10 cellular contexts compared by ENCODE assay signal in genomic region chr20:10848810-10849370, GRCh38.
A peak's percentile ranks its signal among the peaks of the same experiment; 100 is the strongest.
DNase-seq lines count a peak whose midpoint lies in the region; ATAC-seq and TF ChIP-seq lines count a peak whose summit lies in the region.
"Had no signal": no experiment of that assay in that cellular context is flagged by ENCODE, and none has a peak within 500 bp of the region (broad histone marks: within the 10 kb centered on the region; RNA-seq: fewer than 3 reads in every experiment).

No MANE protein-coding gene starts in this region.

- no peak overlapping the region for H3K4me3 ChIP-seq in mesodermal cell (ENCODE audit: extremely low read depth, insufficient read depth, low read length, poor library complexity, severe bottlenecking)

- H3K9me3 ChIP-seq in mesodermal cell (ENCODE audit: control insufficient read depth, low read length): no peaks in the 10 kb centered on the region
- no peaks in the 10 kb centered on the region for H3K9me3 ChIP-seq in CD4-positive, alpha-beta T cell (ENCODE audit: control insufficient read depth, low read length)

- H3K36me3 Mint-ChIP-seq in chondrocyte (ENCODE audit: low read depth): no peaks in the 10 kb centered on the region
- no peaks in the 10 kb centered on the region for H3K36me3 Mint-ChIP-seq in CD4-positive, alpha-beta T cell (ENCODE audit: low read depth)

- H3K9me3 Mint-ChIP-seq in chondrocyte (ENCODE audit: low read depth): no peaks in the 10 kb centered on the region
- H3K9me3 Mint-ChIP-seq in CD4-positive, alpha-beta T cell: no peaks in the 10 kb centered on the region

- H3K36me3 ChIP-seq in mesodermal cell (ENCODE audit: control insufficient read depth, insufficient read depth, low read length): no peaks in the 10 kb centered on the region

- no peaks in the 10 kb centered on the region for H3K27me3 ChIP-seq in CD4-positive, alpha-beta T cell (ENCODE audit: control insufficient read depth, insufficient read depth, low read length)

- intact Hi-C loops in CD4-positive, alpha-beta T cell (cut with DNase I, micrococcal nuclease): no loop called here

- 69 to 71% methylated on average over 2 to 5 of the region's 6 CpGs for WGBS in mesodermal cell (ENCODE audit: insufficient coverage in 2 of 2), 2 experiments

- ATAC-seq in HG03520 (IDR thresholded peaks at IDR 0.05; ENCODE audit: unreplicated experiment): no peak
- ATAC-seq in CD4-positive, alpha-beta T cell (ENCODE audit: poor library complexity): no peak

- peak overlapping the region; percentile 64 for H3K27ac Mint-ChIP-seq in chondrocyte (ENCODE audit: unreplicated experiment)
- H3K27ac Mint-ChIP-seq in CD4-positive, alpha-beta T cell: no peak overlapping the region

- no peaks in the 10 kb centered on the region for H3K27me3 Mint-ChIP-seq in chondrocyte (ENCODE audit: low read depth)
- H3K27me3 Mint-ChIP-seq in CD4-positive, alpha-beta T cell: no peaks in the 10 kb centered on the region

- CTCF ChIA-PET in CD4-positive, alpha-beta T cell (lab: Charles Lee): no interaction called here

- peak overlapping the region; percentile 74 for H3K27ac ChIP-seq in mesodermal cell (ENCODE audit: low read depth, low read length, severe bottlenecking)
- no peak overlapping the region for H3K27ac ChIP-seq in CD4-positive, alpha-beta T cell (ENCODE audit: low read depth, low read length)

- no peak overlapping the region for H3K4me3 Mint-ChIP-seq in chondrocyte (ENCODE audit: unreplicated experiment)
- no peak overlapping the region for H3K4me3 Mint-ChIP-seq in CD4-positive, alpha-beta T cell

- DNase-seq in AG20443 (ENCODE audit: low spot score) (peak; percentile 77), HT-29 (ENCODE audit: low spot score) (peak; percentile 59), chondrocyte (ENCODE audit: low spot score) (no peak), HUDEP-2 (lab: John Stamatoyannopoulos, UW; ENCODE audit: unreplicated experiment in 76 of 76) (no peak)
- DNase-seq in activated effector memory CD4-positive, alpha-beta T cell treated with anti-CD3 and anti-CD28 coated beads, Interleukin-2, amount 50 U/mL, for 16 hours: no peak
- no peak for DNase-seq in CD4-positive, alpha-beta T cell
- DNase-seq: KG1, midbrain had no signal

- H3K4me1 Mint-ChIP-seq in chondrocyte (ENCODE audit: low read depth): peaks cover 14% of the 10 kb centered on the region
- H3K4me1 Mint-ChIP-seq in CD4-positive, alpha-beta T cell (ENCODE audit: low read depth): no peaks in the 10 kb centered on the region

- no peak for TF ChIP-seq CTCF in chondrocyte (IDR thresholded peaks at IDR 0.05)
- TF ChIP-seq CTCF in CD4-positive, alpha-beta T cell (IDR thresholded peaks at IDR 0.05): no peak

- POLR2A ChIA-PET in CD4-positive, alpha-beta T cell (lab: Charles Lee): no interaction called here

- peaks cover 6% of the 10 kb centered on the region for H3K4me1 ChIP-seq in mesodermal cell (ENCODE audit: control insufficient read depth, insufficient read depth, low read length, poor library complexity, severe bottlenecking)

Comparison
In these comparisons a context has a peak if more than half of its experiments do, and no peak if none do; other contexts are left out.
1. DNase-seq: peak in AG20443 (single experiment) and HT-29 (single experiment); none in chondrocyte (single experiment), HUDEP-2 (0 of 76), activated effector memory CD4-positive, alpha-beta T cell treated with anti-CD3 and anti-CD28 coated beads, Interleukin-2, amount 50 U/mL, for 16 hours (single experiment) and CD4-positive, alpha-beta T cell (0 of 10).